In genomic region chr9:111891910-111892499, GRCh38 we compare ENCODE assay signal across 12 cellular contexts. TPM values are rescaled to one million over a fixed set of nuclear protein-coding genes. Genes with fewer than 3 reads are reported as not detected.
A peak's percentile ranks its signal among the peaks of the same experiment; 100 is the strongest.
DNase-seq lines count a peak whose midpoint lies in the region; ATAC-seq and TF ChIP-seq lines count a peak whose summit lies in the region.
"Had no signal": no experiment of that assay in that cellular context is flagged by ENCODE, and none has a peak within 500 bp of the region (broad histone marks: within the 10 kb centered on the region; RNA-seq: fewer than 3 reads in every experiment).

No MANE protein-coding gene starts in this region.

- H3K27ac ChIP-seq in effector memory CD4-positive, alpha-beta T cell (ENCODE audit: insufficient read depth, low read length, poor library complexity, severe bottlenecking) = peak overlapping the region; percentile 26
- H3K27ac ChIP-seq in thyroid gland = no peak overlapping the region
- H3K27ac ChIP-seq in tibial artery = no peak overlapping the region
- H3K27ac ChIP-seq: testis had no signal

- H3K9me3 ChIP-seq in effector memory CD4-positive, alpha-beta T cell (ENCODE audit: control insufficient read depth, low read length) = no peaks in the 10 kb centered on the region
- H3K9me3 ChIP-seq in thyroid gland (no peaks in the 10 kb centered on the region), tibial artery (no peaks in the 10 kb centered on the region)
- H3K9me3 ChIP-seq: MG63, testis had no signal

- no peaks in the 10 kb centered on the region for H3K36me3 ChIP-seq in effector memory CD4-positive, alpha-beta T cell (ENCODE audit: control insufficient read depth, insufficient read depth, low read length)
- H3K36me3 ChIP-seq in thyroid gland = no peaks in the 10 kb centered on the region
- H3K36me3 ChIP-seq in tibial artery = no peaks in the 10 kb centered on the region

- no peak overlapping the region for H3K4me3 ChIP-seq in effector memory CD4-positive, alpha-beta T cell (ENCODE audit: insufficient read depth, low read depth, low read length, poor library complexity, severe bottlenecking)
- H3K4me3 ChIP-seq in thyroid gland (replicated peaks in 1 of 3) (no peak overlapping the region), tibial artery (no peak overlapping the region)
- H3K4me3 ChIP-seq: MG63, testis had no signal

- DNase-seq in NCI-H2171 treated with DMSO at 0.1 percent for 48 hours (lab: John Stamatoyannopoulos, UW) (peak; percentile 7), NCI-H2171 (lab: John Stamatoyannopoulos, UW) (no peak), NCI-H460 (ENCODE audit: extremely low read depth, low read depth) (peak; percentile 57), thyroid gland (peak; percentile 25 to 43), tibial artery (no peak)
- DNase-seq in effector memory CD4-positive, alpha-beta T cell = no peak
- DNase-seq: activated naive CD4-positive, alpha-beta T cell treated with anti-CD3 and anti-CD28 coated beads for 36 hours; MG63; testis had no signal

- intact Hi-C loops in thyroid gland (cut with DNase I) (no loop called here), tibial artery (cut with DNase I; ENCODE audit: low total_unique reads) (loop anchor here (10.0 kb wide), 1 partner anchor 173 kb away; no protein-coding TSS in a partner anchor)

- ATAC-seq in GM18870 (IDR thresholded peaks at IDR 0.05; ENCODE audit: unreplicated experiment) (no peak), HG03108 (IDR thresholded peaks at IDR 0.05; ENCODE audit: unreplicated experiment) (no peak)
- ATAC-seq: left lobe of liver had no signal

- no peak for TF ChIP-seq POLR2A in thyroid gland (IDR thresholded peaks at IDR 0.05)

- 59 to 65% methylated on average over 11 of the region's 11 CpGs for WGBS in thyroid gland, 2 donors

- no peaks in the 10 kb centered on the region for H3K27me3 ChIP-seq in effector memory CD4-positive, alpha-beta T cell (replicated peaks; ENCODE audit: control insufficient read depth, insufficient read depth, low read length, poor library complexity, severe bottlenecking)
- no peaks in the 10 kb centered on the region for H3K27me3 ChIP-seq in thyroid gland
- H3K27me3 ChIP-seq in tibial artery = no peaks in the 10 kb centered on the region
- H3K27me3 ChIP-seq: MG63, testis had no signal

- no peak for TF ChIP-seq CTCF in thyroid gland (IDR thresholded peaks at IDR 0.05)
- no peak for TF ChIP-seq CTCF in tibial artery (IDR thresholded peaks at IDR 0.05)

- H3K4me1 ChIP-seq in effector memory CD4-positive, alpha-beta T cell (ENCODE audit: control insufficient read depth, insufficient read depth, low read length, poor library complexity, severe bottlenecking) = peaks cover 12% of the 10 kb centered on the region
- H3K4me1 ChIP-seq in thyroid gland = peaks cover 4 to 7% of the 10 kb centered on the region in 2 donors
- H3K4me1 ChIP-seq in tibial artery = peaks cover 0 to 7% (median 0%) of the 10 kb centered on the region in 4 donors

RNA-seq across cellular contexts. Expression of gene UGCG, which starts 4.6 kb away (rescaled TPM):
- total RNA-seq in NCI-H460 (2014; rRNA removed; shearing (Covaris generic)) = 36.1 and 39.0 TPM in 2 replicates
- 25.2 and 38.5 TPM in 2 replicates for polyA plus RNA-seq in NCI-H460 (2014; cell fraction: nucleus; rRNA removed)
- 10 to 100 TPM; 12.5 to 30.4 (median 21.2) TPM for total RNA-seq in thyroid gland

Comparison
In these comparisons a context has a peak if more than half of its experiments do, and no peak if none do; other contexts are left out.
1. DNase-seq: peak in NCI-H2171 treated with DMSO at 0.1 percent for 48 hours (single experiment), NCI-H460 (single experiment) and thyroid gland (2 of 2); none in NCI-H2171 (single experiment), effector memory CD4-positive, alpha-beta T cell (0 of 3) and tibial artery (0 of 2).